In the genomic region with DNA sequence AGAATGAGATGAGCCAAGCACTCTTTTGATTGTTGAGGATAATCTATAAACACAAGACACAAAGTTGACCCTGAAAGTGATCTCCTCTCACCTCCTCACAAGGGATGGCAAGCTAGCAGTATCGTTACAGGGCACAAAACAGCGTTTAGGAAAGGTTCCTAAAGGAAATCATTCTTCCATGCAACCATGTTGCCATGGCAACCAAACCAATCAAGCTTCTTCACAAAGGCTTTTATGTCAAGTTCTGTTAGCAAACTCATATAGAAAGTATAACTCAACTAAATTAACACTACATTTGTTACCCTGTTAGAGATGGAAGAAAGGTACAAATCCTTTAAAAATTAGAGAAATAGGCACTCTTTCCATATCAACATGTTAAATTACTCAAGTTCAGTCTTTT, we compare ENCODE assay signal across 14 cellular contexts.
DNase-seq lines count a peak whose midpoint lies in the region; ATAC-seq, FAIRE-seq and TF ChIP-seq lines count a peak whose summit lies in the region.
"Had no signal": no experiment of that assay in that cellular context is flagged by ENCODE, and none has a peak within 500 bp of the region (broad histone marks: within the 10 kb centered on the region; RNA-seq: fewer than 3 reads in every experiment).

No MANE protein-coding gene starts in this region.

- no peak overlapping the region for H3K4me3 ChIP-seq in pancreas
- H3K4me3 ChIP-seq: SK-N-MC had no signal

- intact Hi-C loops in pancreas (cut with DNase I), result no loop called here

- WGBS in pancreas, 2 donors, result 13 to 18% methylated on average over 2 of the region's 2 CpGs

- DNase-seq in NCI-H82 (lab: John Stamatoyannopoulos, UW), result peak; percentile 3
- no peak for DNase-seq in NCI-H82 treated with DMSO at 0.1 percent for 48 hours (lab: John Stamatoyannopoulos, UW; ENCODE audit: unreplicated experiment)
- DNase-seq in NCI-H2171 treated with DMSO at 0.1 percent for 48 hours (lab: John Stamatoyannopoulos, UW), result peak; percentile 33
- DNase-seq in fibroblast of peridontal ligament (ENCODE audit: extremely low read depth), result peak; percentile 37
- peak; percentile 69 for DNase-seq in retina
- DNase-seq in pancreas, result no peak
- no peak for DNase-seq in erythroblast (lab: John Stamatoyannopoulos, UW)
- DNase-seq: activated naive CD8-positive, alpha-beta T cell treated with anti-CD3 and anti-CD28 coated beads, Interleukin-2, amount 50 U/mL, for 24 hours; right cardiac atrium; stimulated activated CD4-positive, alpha-beta T cell treated with anti-CD3 and anti-CD28 coated beads, Interleukin-2, amount 100 ng/mL, for 48 hours had no signal

- no peak for FAIRE-seq in pancreas (lab: Jason Lieb, UNC)
- FAIRE-seq: GM12891, islet of Langerhans had no signal

- no peak overlapping the region for H3K27ac ChIP-seq in pancreas
- H3K27ac ChIP-seq: SK-N-MC had no signal

- no peak for ATAC-seq in pancreas
- no peak for ATAC-seq in HG02885 (IDR thresholded peaks at IDR 0.05; ENCODE audit: poor library complexity, unreplicated experiment)
- ATAC-seq: activated naive CD8-positive, alpha-beta T cell treated with anti-CD3 and anti-CD28 coated beads, Interleukin-2, amount 50 U/mL, for 24 hours; right cardiac atrium had no signal

- TF ChIP-seq CTCF in pancreas (IDR thresholded peaks at IDR 0.05), result no peak

- H3K9me3 ChIP-seq in pancreas, result no peaks in the 10 kb centered on the region

- no peaks in the 10 kb centered on the region for H3K4me1 ChIP-seq in pancreas

- TF ChIP-seq POLR2A in erythroblast (IDR thresholded peaks at IDR 0.05; ENCODE audit: low read length), result no peak

- H3K36me3 ChIP-seq in pancreas, result no peaks in the 10 kb centered on the region

- no peaks in the 10 kb centered on the region for H3K27me3 ChIP-seq in pancreas

Comparison
In these comparisons a context has a peak if more than half of its experiments do, and no peak if none do; other contexts are left out.
1. DNase-seq: peak in NCI-H82 (single experiment), NCI-H2171 treated with DMSO at 0.1 percent for 48 hours (single experiment), fibroblast of peridontal ligament (single experiment) and retina (single experiment); none in NCI-H82 treated with DMSO at 0.1 percent for 48 hours (single experiment), pancreas (0 of 6) and erythroblast (0 of 2).